In the genomic region with DNA sequence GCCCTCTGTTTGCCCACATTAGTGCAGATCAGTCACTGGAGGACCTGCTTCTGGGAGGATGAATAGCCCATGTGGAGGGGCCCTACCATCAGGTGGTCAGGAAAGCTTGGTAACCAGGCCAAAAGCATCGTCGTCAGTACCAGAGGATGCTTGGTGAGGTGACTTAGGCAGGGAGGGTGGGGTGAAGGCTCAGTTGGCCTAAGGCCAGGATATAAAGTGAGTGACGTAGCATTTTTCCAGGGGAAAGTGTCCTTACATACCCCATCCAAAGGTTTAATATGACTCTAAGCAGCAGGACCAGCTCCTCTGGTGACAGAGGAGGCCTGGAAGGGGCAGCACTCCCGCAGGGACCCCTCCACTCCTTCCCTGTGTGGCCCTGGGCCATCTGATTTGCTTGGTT, we compare ENCODE assay signal across 15 cellular contexts. TPM values are rescaled to one million over a fixed set of nuclear protein-coding genes. Genes with fewer than 3 reads are reported as not detected.
A peak's percentile ranks its signal among the peaks of the same experiment; 100 is the strongest.
DNase-seq lines count a peak whose midpoint lies in the region; ATAC-seq and TF ChIP-seq lines count a peak whose summit lies in the region.
"Had no signal": no experiment of that assay in that cellular context is flagged by ENCODE, and none has a peak within 500 bp of the region (broad histone marks: within the 10 kb centered on the region; RNA-seq: fewer than 3 reads in every experiment).

No MANE protein-coding gene starts in this region.

- H3K27ac Mint-ChIP-seq in activated T-cell treated with anti-CD3 and anti-CD28 coated beads, Interleukin-2, amount 50 U/mL, for 24 hours = no peak overlapping the region
- H3K27ac Mint-ChIP-seq in activated T-cell treated with anti-CD3 and anti-CD28 coated beads, Interleukin-2, amount 50 U/mL, for 72 hours = no peak overlapping the region
- no peak overlapping the region for H3K27ac Mint-ChIP-seq in chondrocyte (ENCODE audit: unreplicated experiment)
- peak overlapping the region; percentile 46 for H3K27ac Mint-ChIP-seq in type B pancreatic cell
- H3K27ac Mint-ChIP-seq: H9 had no signal

- H3K36me3 Mint-ChIP-seq in activated T-cell treated with anti-CD3 and anti-CD28 coated beads, Interleukin-2, amount 50 U/mL, for 24 hours (ENCODE audit: low read depth) = no peaks in the 10 kb centered on the region
- H3K36me3 Mint-ChIP-seq in activated T-cell treated with anti-CD3 and anti-CD28 coated beads, Interleukin-2, amount 50 U/mL, for 72 hours (ENCODE audit: insufficient read depth in 2 of 2) = no peaks in the 10 kb centered on the region
- no peaks in the 10 kb centered on the region for H3K36me3 Mint-ChIP-seq in chondrocyte (ENCODE audit: low read depth)
- H3K36me3 Mint-ChIP-seq in type B pancreatic cell = no peaks in the 10 kb centered on the region

- H3K4me3 Mint-ChIP-seq in activated T-cell treated with anti-CD3 and anti-CD28 coated beads, Interleukin-2, amount 50 U/mL, for 24 hours = no peak overlapping the region
- H3K4me3 Mint-ChIP-seq in activated T-cell treated with anti-CD3 and anti-CD28 coated beads, Interleukin-2, amount 50 U/mL, for 72 hours = no peak overlapping the region
- no peak overlapping the region for H3K4me3 Mint-ChIP-seq in chondrocyte (ENCODE audit: unreplicated experiment)
- no peak overlapping the region for H3K4me3 Mint-ChIP-seq in type B pancreatic cell
- H3K4me3 Mint-ChIP-seq: H9 had no signal

- no peak for ATAC-seq in activated T-cell treated with anti-CD3 and anti-CD28 coated beads, Interleukin-2, amount 50 U/mL, for 72 hours (replicated peaks in 1 of 2)
- no peak for ATAC-seq in omental fat pad (ENCODE audit: low FRiP score)
- ATAC-seq in HG02588 (IDR thresholded peaks at IDR 0.05; ENCODE audit: unreplicated experiment) = no peak
- ATAC-seq: PC-3 had no signal

- peaks cover 6% of the 10 kb centered on the region for H3K4me1 Mint-ChIP-seq in activated T-cell treated with anti-CD3 and anti-CD28 coated beads, Interleukin-2, amount 50 U/mL, for 24 hours (ENCODE audit: low read depth)
- peaks cover 4% of the 10 kb centered on the region for H3K4me1 Mint-ChIP-seq in activated T-cell treated with anti-CD3 and anti-CD28 coated beads, Interleukin-2, amount 50 U/mL, for 72 hours (ENCODE audit: low read depth)
- no peaks in the 10 kb centered on the region for H3K4me1 Mint-ChIP-seq in chondrocyte (ENCODE audit: low read depth)
- peaks cover 17% of the 10 kb centered on the region for H3K4me1 Mint-ChIP-seq in type B pancreatic cell (ENCODE audit: unreplicated experiment)

- no peaks in the 10 kb centered on the region for H3K9me3 Mint-ChIP-seq in activated T-cell treated with anti-CD3 and anti-CD28 coated beads, Interleukin-2, amount 50 U/mL, for 24 hours
- no peaks in the 10 kb centered on the region for H3K9me3 Mint-ChIP-seq in activated T-cell treated with anti-CD3 and anti-CD28 coated beads, Interleukin-2, amount 50 U/mL, for 72 hours
- H3K9me3 Mint-ChIP-seq in chondrocyte (ENCODE audit: low read depth) (no peaks in the 10 kb centered on the region), type B pancreatic cell (no peaks in the 10 kb centered on the region)
- H3K9me3 Mint-ChIP-seq: CD8-positive, alpha-beta memory T cell; H9 had no signal

- no peaks in the 10 kb centered on the region for H3K27me3 Mint-ChIP-seq in activated T-cell treated with anti-CD3 and anti-CD28 coated beads, Interleukin-2, amount 50 U/mL, for 24 hours
- no peaks in the 10 kb centered on the region for H3K27me3 Mint-ChIP-seq in activated T-cell treated with anti-CD3 and anti-CD28 coated beads, Interleukin-2, amount 50 U/mL, for 72 hours (ENCODE audit: low read depth)
- H3K27me3 Mint-ChIP-seq in chondrocyte (ENCODE audit: low read depth) (no peaks in the 10 kb centered on the region), type B pancreatic cell (peaks cover 3% of the 10 kb centered on the region)
- H3K27me3 Mint-ChIP-seq: CD8-positive, alpha-beta memory T cell had no signal

- TF ChIP-seq CTCF in chondrocyte (IDR thresholded peaks at IDR 0.05) = no peak
- no peak for TF ChIP-seq CTCF in omental fat pad (IDR thresholded peaks at IDR 0.05)
- TF ChIP-seq CTCF in type B pancreatic cell (conservative IDR thresholded peaks at IDR 0.05) = no peak

- DNase-seq in activated T-cell treated with anti-CD3 and anti-CD28 coated beads, Interleukin-2, amount 50 U/mL, for 24 hours = peak; percentile 16
- DNase-seq in activated T-cell treated with anti-CD3 and anti-CD28 coated beads, Interleukin-2, amount 50 U/mL, for 72 hours = no peak
- DNase-seq in chondrocyte (ENCODE audit: low spot score) = peak; percentile 49
- DNase-seq in omental fat pad (ENCODE audit: low spot score) = peak; percentile 7
- no peak for DNase-seq in type B pancreatic cell (ENCODE audit: extremely low spot score, unreplicated experiment)
- DNase-seq in medulla oblongata (ENCODE audit: extremely low spot score) = no peak
- DNase-seq: CD8-positive, alpha-beta memory T cell; NCI-H1417 treated with DMSO at 0.1 percent for 48 hours; NCI-H1930; NCI-H2171; NCI-H446; NCI-H69; PC-3 had no signal

RNA-seq across cellular contexts. Expression of a gene that starts 27.7 kb away (rescaled TPM):
- 100 to 1,000 TPM in 1 of 2 donors, 10 to 100 TPM in 1; 90.2 to 108 TPM for total RNA-seq in activated T-cell treated with anti-CD3 and anti-CD28 coated beads, Interleukin-2, amount 50 U/mL, for 72 hours
- total RNA-seq in chondrocyte = 43.9 to 56.7 TPM (median 45.4 TPM) in 3 replicates
- 10 to 100 TPM in 1 of 4 donors, 1 to 10 TPM in 3; 8.0 to 18.0 (median 9.3) TPM for total RNA-seq in omental fat pad
- total RNA-seq in type B pancreatic cell (ENCODE audit: low replicate concordance) = 97.6 and 139 TPM in 2 replicates

Comparison
In these comparisons a context has a peak if more than half of its experiments do, and no peak if none do; other contexts are left out.
1. DNase-seq: peak in activated T-cell treated with anti-CD3 and anti-CD28 coated beads, Interleukin-2, amount 50 U/mL, for 24 hours (single experiment), chondrocyte (single experiment) and omental fat pad (single experiment); none in activated T-cell treated with anti-CD3 and anti-CD28 coated beads, Interleukin-2, amount 50 U/mL, for 72 hours (0 of 2), type B pancreatic cell (single experiment) and medulla oblongata (single experiment).